In the genomic region with DNA sequence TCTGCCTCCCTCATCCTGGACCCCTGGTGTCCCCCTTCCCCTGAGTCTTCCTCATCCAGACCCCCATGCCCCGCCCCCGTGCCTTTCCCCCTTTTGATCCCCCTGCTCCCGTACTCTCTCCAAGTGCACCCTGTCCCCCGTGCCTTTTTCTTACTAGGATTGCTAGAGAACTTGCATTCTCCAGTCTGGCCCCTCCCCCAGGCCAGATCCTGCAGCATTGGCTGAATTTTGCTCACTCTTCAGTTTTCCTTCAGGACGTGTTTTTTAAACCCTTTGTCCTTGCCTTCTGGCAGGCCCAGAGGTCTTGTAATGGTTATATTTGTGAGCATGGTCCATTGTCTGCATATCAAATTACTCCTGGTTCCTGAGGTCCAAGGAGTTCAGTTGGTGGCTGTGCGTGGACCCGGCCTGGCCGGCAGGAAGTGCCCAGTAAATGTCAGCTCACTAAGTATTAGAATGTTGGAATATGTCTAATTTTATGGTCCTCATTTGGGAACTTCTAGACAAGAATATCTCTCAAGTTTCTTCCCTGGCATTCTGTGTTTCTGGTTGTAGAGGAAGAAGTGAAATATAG, we compare ENCODE assay signal across 8 cellular contexts. TPM values are rescaled to one million over a fixed set of nuclear protein-coding genes. Genes with fewer than 3 reads are reported as not detected.
DNase-seq lines count a peak whose midpoint lies in the region; ATAC-seq lines count a peak whose summit lies in the region.

No MANE protein-coding gene starts in this region.

- ATAC-seq in activated CD4-positive, alpha-beta T cell treated with anti-CD3 and anti-CD28 coated beads for 36 hours: no peak
- ATAC-seq in activated T-helper 17 cell treated with anti-CD3 and anti-CD28 coated beads, Interleukin-2, amount 50 U/mL, for 72 hours (replicated peaks): no peak
- ATAC-seq in left cardiac atrium: peak; percentile 15 to 20
- ATAC-seq in HG03196 (IDR thresholded peaks at IDR 0.05; ENCODE audit: unreplicated experiment): no peak

- peak; percentile 41 for DNase-seq in activated CD4-positive, alpha-beta T cell treated with anti-CD3 and anti-CD28 coated beads for 36 hours
- DNase-seq in activated CD4-positive, alpha-beta T cell treated with anti-CD3 and anti-CD28 coated beads, Interleukin-2, amount 50 U/mL, for 4 hours: no peak
- no peak for DNase-seq in left cardiac atrium
- DNase-seq in skeletal muscle cell (ENCODE audit: low read depth): no peak
- no peak for DNase-seq in activated gamma-delta T cell treated with Interleukin-2 at 50 U/mL for 16 hours
- DNase-seq in NOMO-1 (lab: John Stamatoyannopoulos, UW; ENCODE audit: unreplicated experiment in 2 of 2): no peak

- POLR2A ChIA-PET in activated CD4-positive, alpha-beta T cell treated with anti-CD3 and anti-CD28 coated beads for 36 hours (lab: Charles Lee): no interaction called here

- CTCF ChIA-PET in activated CD4-positive, alpha-beta T cell treated with anti-CD3 and anti-CD28 coated beads for 36 hours (lab: Charles Lee): interaction anchor here (0.7 to 2.3 kb wide), 7 partner anchors 12 to 426 kb away, joined by 3 to 11 read pairs (median 3); partner anchors contain the start of genes ENDOG, PKN3 and ZER1

- no peaks in the 10 kb centered on the region for H3K27me3 Mint-ChIP-seq in activated CD4-positive, alpha-beta T cell treated with anti-CD3 and anti-CD28 coated beads for 36 hours
- H3K27me3 Mint-ChIP-seq in activated T-helper 17 cell treated with anti-CD3 and anti-CD28 coated beads, Interleukin-2, amount 50 U/mL, for 72 hours: no peaks in the 10 kb centered on the region

- peak overlapping the region; percentile 98 for H3K4me3 ChIP-seq in skeletal muscle cell (ENCODE audit: low read depth, low read length)

- peaks cover 24% of the 10 kb centered on the region for H3K4me1 Mint-ChIP-seq in activated CD4-positive, alpha-beta T cell treated with anti-CD3 and anti-CD28 coated beads for 36 hours
- no peaks in the 10 kb centered on the region for H3K4me1 Mint-ChIP-seq in activated T-helper 17 cell treated with anti-CD3 and anti-CD28 coated beads, Interleukin-2, amount 50 U/mL, for 72 hours

- no peaks in the 10 kb centered on the region for H3K9me3 Mint-ChIP-seq in activated CD4-positive, alpha-beta T cell treated with anti-CD3 and anti-CD28 coated beads for 36 hours (ENCODE audit: low read depth)
- H3K9me3 Mint-ChIP-seq in activated T-helper 17 cell treated with anti-CD3 and anti-CD28 coated beads, Interleukin-2, amount 50 U/mL, for 72 hours: no peaks in the 10 kb centered on the region

- H3K4me3 Mint-ChIP-seq in activated CD4-positive, alpha-beta T cell treated with anti-CD3 and anti-CD28 coated beads for 36 hours: peak overlapping the region; percentile 87
- peak overlapping the region; percentile 93 for H3K4me3 Mint-ChIP-seq in activated T-helper 17 cell treated with anti-CD3 and anti-CD28 coated beads, Interleukin-2, amount 50 U/mL, for 72 hours

- intact Hi-C loops in activated CD4-positive, alpha-beta T cell treated with anti-CD3 and anti-CD28 coated beads for 36 hours (cut with DNase I, micrococcal nuclease): loop anchor here (1.0 to 5.0 kb wide), 18 partner anchors 16 to 627 kb away; partner anchors contain the start of genes PKN3 (in 2 of the 2), ZER1 (in 2 of the 2), BBLN (in 1 of the 2) and COQ4 (in 1 of the 2)
- intact Hi-C loops in left cardiac atrium (cut with DNase I): no loop called here

- peak overlapping the region; percentile 87 for H3K27ac Mint-ChIP-seq in activated CD4-positive, alpha-beta T cell treated with anti-CD3 and anti-CD28 coated beads for 36 hours
- H3K27ac Mint-ChIP-seq in activated T-helper 17 cell treated with anti-CD3 and anti-CD28 coated beads, Interleukin-2, amount 50 U/mL, for 72 hours: peak overlapping the region; percentile 89

- H3K36me3 Mint-ChIP-seq in activated CD4-positive, alpha-beta T cell treated with anti-CD3 and anti-CD28 coated beads for 36 hours (ENCODE audit: low read depth): peaks cover 5% of the 10 kb centered on the region
- H3K36me3 Mint-ChIP-seq in activated T-helper 17 cell treated with anti-CD3 and anti-CD28 coated beads, Interleukin-2, amount 50 U/mL, for 72 hours (ENCODE audit: low read depth): peaks cover 31% of the 10 kb centered on the region

RNA-seq across cellular contexts. Expression of gene TBC1D13, which starts 0.6 kb away (rescaled TPM):
- 10 to 100 TPM; 10.5 to 14.0 TPM for total RNA-seq in activated CD4-positive, alpha-beta T cell treated with anti-CD3 and anti-CD28 coated beads for 36 hours
- total RNA-seq in activated T-helper 17 cell treated with anti-CD3 and anti-CD28 coated beads, Interleukin-2, amount 50 U/mL, for 72 hours: 10 to 100 TPM; 18.7 to 24.2 TPM
- 10 to 100 TPM; 15.7 to 16.9 TPM for total RNA-seq in left cardiac atrium

RNA-seq across cellular contexts. Expression of gene ZER1, which starts 15.9 kb away (rescaled TPM):
- total RNA-seq in activated CD4-positive, alpha-beta T cell treated with anti-CD3 and anti-CD28 coated beads for 36 hours: 10 to 100 TPM; 17.1 to 19.3 TPM
- 10 to 100 TPM; 16.0 to 28.5 TPM for total RNA-seq in activated T-helper 17 cell treated with anti-CD3 and anti-CD28 coated beads, Interleukin-2, amount 50 U/mL, for 72 hours
- total RNA-seq in left cardiac atrium: 10 to 100 TPM; 36.6 to 37.0 TPM

RNA-seq across cellular contexts. Expression of gene ENDOG, which starts 30.6 kb away (rescaled TPM):
- 1 to 10 TPM; 7.3 to 9.3 TPM for total RNA-seq in activated CD4-positive, alpha-beta T cell treated with anti-CD3 and anti-CD28 coated beads for 36 hours
- total RNA-seq in activated T-helper 17 cell treated with anti-CD3 and anti-CD28 coated beads, Interleukin-2, amount 50 U/mL, for 72 hours: 10 to 100 TPM in 1 of 2 donors, 1 to 10 TPM in 1; 6.3 to 15.6 TPM
- total RNA-seq in left cardiac atrium: 10 to 100 TPM; 58.5 to 61.8 TPM

RNA-seq across cellular contexts. Expression of gene SPOUT1, which starts 41.9 kb away (rescaled TPM):
- 10 to 100 TPM; 87.9 to 92.9 TPM for total RNA-seq in activated CD4-positive, alpha-beta T cell treated with anti-CD3 and anti-CD28 coated beads for 36 hours
- 10 to 100 TPM; 51.4 to 80.8 TPM for total RNA-seq in activated T-helper 17 cell treated with anti-CD3 and anti-CD28 coated beads, Interleukin-2, amount 50 U/mL, for 72 hours
- 10 to 100 TPM; 18.5 to 20.9 TPM for total RNA-seq in left cardiac atrium

Comparison
In these comparisons a context has a peak if more than half of its experiments do, and no peak if none do; other contexts are left out.
1. ATAC-seq: peak in left cardiac atrium (2 of 2); none in activated CD4-positive, alpha-beta T cell treated with anti-CD3 and anti-CD28 coated beads for 36 hours (single experiment), activated T-helper 17 cell treated with anti-CD3 and anti-CD28 coated beads, Interleukin-2, amount 50 U/mL, for 72 hours (single experiment) and HG03196 (single experiment).
2. intact Hi-C loops: an anchor here in activated CD4-positive, alpha-beta T cell treated with anti-CD3 and anti-CD28 coated beads for 36 hours (1.0 to 5.0 kb wide); none called in left cardiac atrium.